In genomic region chr12:111993290-111994150, GRCh38 we compare ENCODE assay signal across 11 cellular contexts. TPM values are rescaled to one million over a fixed set of nuclear protein-coding genes. Genes with fewer than 3 reads are reported as not detected.
DNase-seq lines count a peak whose midpoint lies in the region; ATAC-seq and TF ChIP-seq lines count a peak whose summit lies in the region.
"Had no signal": no experiment of that assay in that cellular context is flagged by ENCODE, and none has a peak within 500 bp of the region (broad histone marks: within the 10 kb centered on the region; RNA-seq: fewer than 3 reads in every experiment).

No MANE protein-coding gene starts in this region.

- no peak overlapping the region for H2AK5ac ChIP-seq in mesenchymal stem cell (ENCODE audit: low read length, severe bottlenecking)

- no peaks in the 10 kb centered on the region for H3F3A ChIP-seq in OCI-LY1 (ENCODE audit: insufficient read depth, low read length)

- H4K91ac ChIP-seq in mesenchymal stem cell (ENCODE audit: low read length): no peak overlapping the region

- H4K8ac ChIP-seq in mesenchymal stem cell (ENCODE audit: low read length): no peak overlapping the region

- no peak for TF ChIP-seq CTCF in CD8-positive, alpha-beta T cell (IDR thresholded peaks at IDR 0.05)
- no peak for TF ChIP-seq CTCF in OCI-LY1 (IDR thresholded peaks at IDR 0.05; ENCODE audit: low read length)

- H3K27ac Mint-ChIP-seq in CD8-positive, alpha-beta T cell: peak overlapping the region; percentile 91
- peak overlapping the region; percentile 22 to 90 (median 82) for H3K27ac Mint-ChIP-seq in immature natural killer cell

- peaks cover 6% of the 10 kb centered on the region for H3K36me3 Mint-ChIP-seq in CD8-positive, alpha-beta T cell
- H3K36me3 Mint-ChIP-seq in immature natural killer cell: peaks cover 10 to 12% (median 12%) of the 10 kb centered on the region in 3 donors

- H3K14ac ChIP-seq in mesenchymal stem cell (ENCODE audit: low read length in 2 of 2): no peak overlapping the region

- CTCF ChIA-PET in CD8-positive, alpha-beta T cell (lab: Charles Lee): interaction anchor here (1.6 to 2.8 kb wide), 2 partner anchors 20 to 45 kb away, joined by 3 to 13 read pairs; partner anchors contain the start of genes ERP29 and TMEM116

- 96% methylated on average over 1 of the region's 2 CpGs for WGBS in mesenchymal stem cell

- peak overlapping the region; percentile 58 for H3K9ac ChIP-seq in OCI-LY1 (ENCODE audit: low read length)
- H3K9ac ChIP-seq in mesenchymal stem cell (ENCODE audit: low read length): no peak overlapping the region

- no peaks in the 10 kb centered on the region for H3K9me3 Mint-ChIP-seq in CD8-positive, alpha-beta T cell
- H3K9me3 Mint-ChIP-seq in immature natural killer cell: no peaks in the 10 kb centered on the region

- H3K4me1 Mint-ChIP-seq in CD8-positive, alpha-beta T cell (ENCODE audit: low read depth): peaks cover 72% of the 10 kb centered on the region
- H3K4me1 Mint-ChIP-seq in immature natural killer cell: peaks cover 38 to 44% of the 10 kb centered on the region in 2 donors

- H2BK15ac ChIP-seq in mesenchymal stem cell (ENCODE audit: low read depth, poor library complexity, severe bottlenecking): no peak overlapping the region

- H2BK12ac ChIP-seq in mesenchymal stem cell (ENCODE audit: low read length in 2 of 2): no peak overlapping the region

- H3K79me1 ChIP-seq in mesenchymal stem cell (replicated peaks; ENCODE audit: low read length, poor library complexity, severe bottlenecking): no peaks in the 10 kb centered on the region

- no peak overlapping the region for H2BK5ac ChIP-seq in mesenchymal stem cell (ENCODE audit: low read depth, low read length, poor library complexity, severe bottlenecking)

- no peaks in the 10 kb centered on the region for H3K27me3 Mint-ChIP-seq in CD8-positive, alpha-beta T cell (ENCODE audit: low read depth)
- no peaks in the 10 kb centered on the region for H3K27me3 Mint-ChIP-seq in immature natural killer cell (ENCODE audit: low read depth in 3 of 3)

- H3K27ac ChIP-seq in CD8-positive, alpha-beta T cell (ENCODE audit: low read depth, low read length): peak overlapping the region; percentile 36
- H3K27ac ChIP-seq in OCI-LY1 (ENCODE audit: low read depth, low read length, poor library complexity, severe bottlenecking) (peak overlapping the region; percentile 87), mesenchymal stem cell (ENCODE audit: low read length, poor library complexity, severe bottlenecking) (no peak overlapping the region)
- H3K27ac ChIP-seq: neutrophil had no signal

- H3K4ac ChIP-seq in mesenchymal stem cell (ENCODE audit: low read depth in 1 of 2, low read length in 2 of 2): no peak overlapping the region

- H3K9me3 ChIP-seq in CD8-positive, alpha-beta T cell (ENCODE audit: low read length): no peaks in the 10 kb centered on the region
- H3K9me3 ChIP-seq in OCI-LY1 (ENCODE audit: low read length): no peaks in the 10 kb centered on the region
- no peaks in the 10 kb centered on the region for H3K9me3 ChIP-seq in mesenchymal stem cell (ENCODE audit: control insufficient read depth, low read length)
- H3K9me3 ChIP-seq: neutrophil had no signal

- no peaks in the 10 kb centered on the region for H3K27me3 ChIP-seq in CD8-positive, alpha-beta T cell (ENCODE audit: insufficient read depth, low read length)
- H3K27me3 ChIP-seq in OCI-LY1 (ENCODE audit: insufficient read depth, low read length) (no peaks in the 10 kb centered on the region), mesenchymal stem cell (ENCODE audit: control insufficient read depth in 1 of 2, insufficient read depth in 1 of 2, low read length in 2 of 2) (no peaks in the 10 kb centered on the region)
- H3K27me3 ChIP-seq: neutrophil had no signal

- no peak overlapping the region for H2BK120ac ChIP-seq in mesenchymal stem cell (ENCODE audit: low read depth, low read length)

- peak overlapping the region; percentile 82 for H3K4me2 ChIP-seq in OCI-LY1 (ENCODE audit: low read length)
- no peak overlapping the region for H3K4me2 ChIP-seq in mesenchymal stem cell (ENCODE audit: low read length, poor library complexity, severe bottlenecking)

- peak overlapping the region; percentile 53 for H3K4me3 ChIP-seq in CD8-positive, alpha-beta T cell (ENCODE audit: low read depth, low read length)
- H3K4me3 ChIP-seq in OCI-LY1 (ENCODE audit: low read depth, low read length, poor library complexity, severe bottlenecking): peak overlapping the region; percentile 55
- H3K4me3 ChIP-seq in mesenchymal stem cell (ENCODE audit: insufficient read depth in 1 of 2, low read depth in 1 of 2, low read length in 2 of 2): no peak overlapping the region

- H3K79me2 ChIP-seq in OCI-LY1 (ENCODE audit: insufficient read depth, low read length): no peaks in the 10 kb centered on the region

- no peaks in the 10 kb centered on the region for H3K9me2 ChIP-seq in OCI-LY1 (ENCODE audit: low read depth, low read length)

- H3K18ac ChIP-seq in mesenchymal stem cell (ENCODE audit: low read depth in 1 of 2, low read length in 2 of 2): no peak overlapping the region

- H4K20me1 ChIP-seq in OCI-LY1 (ENCODE audit: insufficient read depth, low read length): no peaks in the 10 kb centered on the region

- POLR2A ChIA-PET in CD8-positive, alpha-beta T cell (lab: Charles Lee): interaction anchor here (0.6 to 3.8 kb wide), 13 partner anchors 9 to 1994 kb away, joined by 3 to 73 read pairs (median 3); partner anchors contain the start of genes ANKRD13A, ERP29 and TMEM116

- peaks cover 70% of the 10 kb centered on the region for H3K4me1 ChIP-seq in CD8-positive, alpha-beta T cell (ENCODE audit: insufficient read depth, low read length)
- peaks cover 67% of the 10 kb centered on the region for H3K4me1 ChIP-seq in OCI-LY1 (ENCODE audit: insufficient read depth, low read length, severe bottlenecking)
- H3K4me1 ChIP-seq in mesenchymal stem cell (ENCODE audit: control insufficient read depth, insufficient read depth, low read depth, low read length): no peaks in the 10 kb centered on the region

- H3K36me3 ChIP-seq in CD8-positive, alpha-beta T cell (ENCODE audit: insufficient read depth, low read length): no peaks in the 10 kb centered on the region
- H3K36me3 ChIP-seq in OCI-LY1 (ENCODE audit: insufficient read depth, low read length) (0 out of 2 replicates have a peak, but pooled peaks cover 9% of the 10 kb centered on the region), mesenchymal stem cell (ENCODE audit: control insufficient read depth in 1 of 2, insufficient read depth in 2 of 2, low read depth in 1 of 2, low read length in 2 of 2) (peaks cover 0 to 5% of the 10 kb centered on the region in 2 experiments)
- H3K36me3 ChIP-seq: neutrophil had no signal

- peak; percentile 80 for ATAC-seq in CD8-positive, alpha-beta T cell
- peak; percentile 42 for ATAC-seq in GM21423 (IDR thresholded peaks at IDR 0.05; ENCODE audit: unreplicated experiment)

- H2AFZ ChIP-seq in OCI-LY1 (ENCODE audit: low read length) (no peak overlapping the region), mesenchymal stem cell (ENCODE audit: low read depth, low read length) (no peak overlapping the region)

- intact Hi-C loops in CD8-positive, alpha-beta T cell (cut with DNase I, micrococcal nuclease): loop anchor here (1.0 to 5.0 kb wide), 3 partner anchors 9 to 46 kb away; partner anchors contain the start of genes ERP29 (in 2 of the 2) and TMEM116 (in 2 of the 2)

- H3K4me3 Mint-ChIP-seq in CD8-positive, alpha-beta T cell: peak overlapping the region; percentile 84
- peak overlapping the region; percentile 80 to 91 (median 87) for H3K4me3 Mint-ChIP-seq in immature natural killer cell

- H3K23ac ChIP-seq in mesenchymal stem cell (ENCODE audit: low read length in 2 of 2): no peak overlapping the region

- DNase-seq in CD8-positive, alpha-beta T cell: peak in 4 of 7 experiments; percentile 29 to 56 (median 42)
- no peak for DNase-seq in immature natural killer cell
- DNase-seq in kidney tubule cell (ENCODE audit: low spot score): no peak
- DNase-seq in NCI-H2227 (lab: John Stamatoyannopoulos, UW; ENCODE audit: unreplicated experiment): no peak
- no peak for DNase-seq in activated effector memory CD4-positive, alpha-beta T cell treated with anti-CD3 and anti-CD28 coated beads, Interleukin-2, amount 50 U/mL, for 16 hours
- no peak for DNase-seq in mesenchymal stem cell
- DNase-seq: NCI-H1105 treated with DMSO at 0.1 percent for 48 hours, SHP77 treated with DMSO at 0.1 percent for 48 hours had no signal

RNA-seq across cellular contexts. Expression of gene TMEM116, which starts 19.4 kb away (rescaled TPM):
- 10 to 100 TPM in 1 of 2 experiments, 1 to 10 TPM in 1; 9.4 to 11.2 TPM for total RNA-seq in CD8-positive, alpha-beta T cell
- 10 to 100 TPM; 11.2 to 15.1 (median 11.8) TPM for polyA plus RNA-seq in immature natural killer cell
- polyA plus RNA-seq in mesenchymal stem cell (2013, experiment 1 of 2): 3.8 TPM
- 3.8 TPM for polyA plus RNA-seq in mesenchymal stem cell (2013, experiment 2 of 2)

RNA-seq across cellular contexts. Expression of gene ERP29, which starts 19.7 kb away (rescaled TPM):
- total RNA-seq in CD8-positive, alpha-beta T cell: 100 to 1,000 TPM; 102 to 111 TPM
- 100 to 1,000 TPM; 106 to 137 (median 119) TPM for polyA plus RNA-seq in immature natural killer cell
- 158 TPM for polyA plus RNA-seq in mesenchymal stem cell (2013, experiment 1 of 2)
- 161 TPM for polyA plus RNA-seq in mesenchymal stem cell (2013, experiment 2 of 2)

Comparison
In these comparisons a context has a peak if more than half of its experiments do, and no peak if none do; other contexts are left out.
1. DNase-seq: peak in CD8-positive, alpha-beta T cell (4 of 7); none in immature natural killer cell (0 of 3), kidney tubule cell (single experiment), NCI-H2227 (single experiment), activated effector memory CD4-positive, alpha-beta T cell treated with anti-CD3 and anti-CD28 coated beads, Interleukin-2, amount 50 U/mL, for 16 hours (single experiment) and mesenchymal stem cell (single experiment).
2. H3K4me3 ChIP-seq: peak in CD8-positive, alpha-beta T cell (single experiment) and OCI-LY1 (single experiment); none in mesenchymal stem cell (0 of 2).